In genomic region chr15:25982736-25983135, GRCh38 we compare ENCODE assay signal across 30 cellular contexts.
"Had no signal": no experiment of that assay in that cellular context is flagged by ENCODE, and none has a peak within 500 bp of the region (broad histone marks: within the 10 kb centered on the region; RNA-seq: fewer than 3 reads in every experiment).

No MANE protein-coding gene starts in this region.

- H3K79me2 ChIP-seq: parathyroid adenoma had no signal

- H3K27ac ChIP-seq: ovary, parathyroid adenoma, psoas muscle, right lobe of liver, sigmoid colon, skin epidermis, spleen, suprapubic skin, testis, tibial artery, transverse colon, vagina had no signal

- H3K4me3 ChIP-seq: ovary, psoas muscle, right lobe of liver, sigmoid colon, skin epidermis, smooth muscle cell, spleen, suprapubic skin, testis, tibial artery, transverse colon, vagina had no signal

- H3K27ac Mint-ChIP-seq: naive thymus-derived CD4-positive, alpha-beta T cell; natural killer cell; nephron; progenitor cell of endocrine pancreas; stimulated activated memory B cell treated with anti-CD40 and anti-IgM and Interleukin-4, amounts not matched to agents 10 μg/mL and 1 μg/mL and 100 μg/mL, for 72 hours; stimulated activated naive CD8-positive, alpha-beta T cell treated with anti-CD3 and anti-CD28 coated beads, Interleukin-15, amount 100 ng/mL, for 72 hours had no signal

- H3K4me1 Mint-ChIP-seq: naive thymus-derived CD4-positive, alpha-beta T cell; natural killer cell; nephron; stimulated activated memory B cell treated with anti-CD40 and anti-IgM and Interleukin-4, amounts not matched to agents 10 μg/mL and 1 μg/mL and 100 μg/mL, for 72 hours; stimulated activated naive CD8-positive, alpha-beta T cell treated with anti-CD3 and anti-CD28 coated beads, Interleukin-15, amount 100 ng/mL, for 72 hours had no signal

- H3K9ac ChIP-seq: parathyroid adenoma had no signal

- H3K27me3 Mint-ChIP-seq: progenitor cell of endocrine pancreas; stimulated activated memory B cell treated with anti-CD40 and anti-IgM and Interleukin-4, amounts not matched to agents 10 μg/mL and 1 μg/mL and 100 μg/mL, for 72 hours had no signal

- H2AFZ ChIP-seq: parathyroid adenoma had no signal

- H3K9me3 Mint-ChIP-seq: natural killer cell; stimulated activated naive CD8-positive, alpha-beta T cell treated with anti-CD3 and anti-CD28 coated beads, Interleukin-15, amount 100 ng/mL, for 72 hours had no signal

- H3K27me3 ChIP-seq: ovary, right lobe of liver, sigmoid colon, spleen, suprapubic skin, testis, tibial artery, transverse colon, vagina had no signal

- H3K4me3 Mint-ChIP-seq: naive thymus-derived CD4-positive, alpha-beta T cell; natural killer cell; nephron; stimulated activated memory B cell treated with anti-CD40 and anti-IgM and Interleukin-4, amounts not matched to agents 10 μg/mL and 1 μg/mL and 100 μg/mL, for 72 hours; stimulated activated naive CD8-positive, alpha-beta T cell treated with anti-CD3 and anti-CD28 coated beads, Interleukin-15, amount 100 ng/mL, for 72 hours had no signal

- H3K4me1 ChIP-seq: parathyroid adenoma, psoas muscle, right lobe of liver, sigmoid colon, spleen, suprapubic skin, testis, tibial artery, transverse colon, vagina had no signal

- H3K4me2 ChIP-seq: smooth muscle cell had no signal

- H3K36me3 Mint-ChIP-seq: naive thymus-derived CD4-positive, alpha-beta T cell; natural killer cell; stimulated activated memory B cell treated with anti-CD40 and anti-IgM and Interleukin-4, amounts not matched to agents 10 μg/mL and 1 μg/mL and 100 μg/mL, for 72 hours had no signal

- DNase-seq: naive thymus-derived CD4-positive, alpha-beta T cell; natural killer cell; occipital lobe; ovary; posterior cingulate gyrus; psoas muscle; right cardiac atrium; right lobe of liver; sigmoid colon; spleen; stimulated activated CD4-positive, alpha-beta T cell treated with anti-CD3 and anti-CD28 coated beads, Interleukin-12 subunit alpha, Interleukin-12 subunit beta, amount 100 ng/mL, for 4 hours; stimulated activated CD4-positive, alpha-beta T cell treated with anti-CD3 and anti-CD28 coated beads, Interleukin-1b, Interleukin-23, amount 100 ng/mL, for 48 hours; stimulated activated CD4-positive, alpha-beta T cell treated with anti-CD3 and anti-CD28 coated beads, Interleukin-4, amount 100 ng/mL, for 1 hour; stimulated activated CD4-positive, alpha-beta T cell treated with anti-CD3 and anti-CD28 coated beads, Interleukin-4, amount 100 ng/mL, for 4 hours; stimulated activated CD8-positive, alpha-beta memory T cell treated with anti-CD3 and anti-CD28 coated beads, Interleukin-4, amount 100 ng/mL, for 48 hours; stimulated activated naive CD4-positive, alpha-beta T cell; stimulated activated naive CD8-positive, alpha-beta T cell treated with anti-CD3 and anti-CD28 coated beads, Interleukin-15, amount 100 ng/mL, for 72 hours; stimulated activated naive CD8-positive, alpha-beta T cell treated with anti-CD3 and anti-CD28 coated beads, Interleukin-15, Interleukin-2, amounts not matched to agents 100 U/mL and 50 U/mL, for 24 hours; substantia nigra; testis; tibial artery; transverse colon had no signal

- ATAC-seq: naive thymus-derived CD4-positive, alpha-beta T cell; natural killer cell; psoas muscle; right cardiac atrium; right lobe of liver; stimulated activated memory B cell treated with anti-CD40 and anti-IgM and Interleukin-4, amounts not matched to agents 10 μg/mL and 1 μg/mL and 100 μg/mL, for 72 hours; stimulated activated naive CD8-positive, alpha-beta T cell treated with anti-CD3 and anti-CD28 coated beads, Interleukin-15, amount 100 ng/mL, for 72 hours; stimulated activated naive CD8-positive, alpha-beta T cell treated with anti-CD3 and anti-CD28 coated beads, Interleukin-15, Interleukin-2, amounts not matched to agents 100 U/mL and 50 U/mL, for 24 hours had no signal

- H3K36me3 ChIP-seq: ovary, right lobe of liver, sigmoid colon, spleen, suprapubic skin, tibial artery, transverse colon, vagina had no signal

- H3K9me3 ChIP-seq: ovary, psoas muscle, right lobe of liver, sigmoid colon, spleen, suprapubic skin, testis, tibial artery, transverse colon, vagina had no signal
